Comparison of ENCODE assay signal across 1 cellular context in genomic region chr2:58155160-58155778, GRCh38.
TF ChIP-seq lines count a peak whose summit lies in the region.

No MANE protein-coding gene starts in this region.

TF ChIP-seq in HepG2, 621 proteins besides CTCF, POLR2A, EP300 and RAD21 (continued from another document):
- TF ChIP-seq ZNF256 (CRISPR knock-in tag; conservative IDR thresholded peaks at IDR 0.05), result no peak
- no peak for TF ChIP-seq ZNF577 (CRISPR knock-in tag; IDR thresholded peaks at IDR 0.05; ENCODE audit: borderline replicate concordance, low read depth)
- no peak for TF ChIP-seq TIGD3 (CRISPR knock-in tag; IDR thresholded peaks at IDR 0.05; ENCODE audit: borderline replicate concordance)
- TF ChIP-seq POLR2G (IDR thresholded peaks at IDR 0.05; ENCODE audit: low read depth, low read length), result 0 out of 2 replicates have a peak, but pooled peaks have one; percentile 39
- TF ChIP-seq ZNF180 (CRISPR knock-in tag; IDR thresholded peaks at IDR 0.05; ENCODE audit: borderline replicate concordance, low read depth), result no peak
- peak; percentile 86 for TF ChIP-seq RBM22 (optimal IDR thresholded peaks at IDR 0.05; ENCODE audit: low read length)
- no peak for TF ChIP-seq FOXP4 (CRISPR knock-in tag; IDR thresholded peaks at IDR 0.05)
- no peak for TF ChIP-seq RBM39 (IDR thresholded peaks at IDR 0.05; ENCODE audit: low read depth, low read length, poor library complexity, severe bottlenecking)
- no peak for TF ChIP-seq ZNF749 (CRISPR knock-in tag; IDR thresholded peaks at IDR 0.05; ENCODE audit: borderline replicate concordance)
- peak; percentile 34 for TF ChIP-seq HNRNPK (IDR thresholded peaks at IDR 0.05; ENCODE audit: low read depth, low read length, poor library complexity, severe bottlenecking)
- TF ChIP-seq ISX (CRISPR knock-in tag; conservative IDR thresholded peaks at IDR 0.05), result no peak
- TF ChIP-seq ZFY (CRISPR knock-in tag; IDR thresholded peaks at IDR 0.05), result no peak
- no peak for TF ChIP-seq ZNF34 (CRISPR knock-in tag; IDR thresholded peaks at IDR 0.05; ENCODE audit: borderline replicate concordance)
- no peak for TF ChIP-seq SIN3B (IDR thresholded peaks at IDR 0.05; ENCODE audit: low read length)
- TF ChIP-seq ZNF136 (CRISPR knock-in tag; IDR thresholded peaks at IDR 0.05; ENCODE audit: low read depth), result no peak
- no peak for TF ChIP-seq BRF2 (CRISPR knock-in tag; IDR thresholded peaks at IDR 0.05)
- TF ChIP-seq ZNF605 (CRISPR knock-in tag; IDR thresholded peaks at IDR 0.05), result no peak
- no peak for TF ChIP-seq ZNF776 (CRISPR knock-in tag; IDR thresholded peaks at IDR 0.05)
- no peak for TF ChIP-seq HDAC1 (CRISPR knock-in tag; IDR thresholded peaks at IDR 0.05)
- TF ChIP-seq ZNF615 (CRISPR knock-in tag; IDR thresholded peaks at IDR 0.05; ENCODE audit: borderline replicate concordance), result no peak
- TF ChIP-seq ZNF24 (IDR thresholded peaks at IDR 0.05), result no peak
- TF ChIP-seq ZBTB7B (CRISPR knock-in tag; IDR thresholded peaks at IDR 0.05), result no peak
- no peak for TF ChIP-seq GMEB2 (CRISPR knock-in tag; IDR thresholded peaks at IDR 0.05; ENCODE audit: low read depth)
- TF ChIP-seq SNAPC5 (CRISPR knock-in tag; IDR thresholded peaks at IDR 0.05; ENCODE audit: borderline replicate concordance), result no peak
- no peak for TF ChIP-seq KDM4B (CRISPR knock-in tag; IDR thresholded peaks at IDR 0.05)
